1 cellular context compared by ENCODE assay signal in genomic region chr4:70508801-70509200, GRCh38.
A peak's percentile ranks its signal among the peaks of the same experiment; 100 is the strongest.
TF ChIP-seq lines count a peak whose summit lies in the region.

No MANE protein-coding gene starts in this region.

TF ChIP-seq in HepG2, 621 proteins besides CTCF, POLR2A, EP300 and RAD21:
- peak; percentile 34; the same call in 1 of the 2 replicates for TF ChIP-seq CEBPB (IDR thresholded peaks at IDR 0.05; ENCODE audit: borderline replicate concordance, low read depth, low read length)
- TF ChIP-seq THAP8 (CRISPR knock-in tag; IDR thresholded peaks at IDR 0.05; ENCODE audit: borderline replicate concordance) = no peak
- no peak for TF ChIP-seq TIGD3 (CRISPR knock-in tag; IDR thresholded peaks at IDR 0.05; ENCODE audit: borderline replicate concordance)
- TF ChIP-seq ZMYM3 (CRISPR knock-in tag; IDR thresholded peaks at IDR 0.05) = no peak
- TF ChIP-seq CBX5 (CRISPR knock-in tag; IDR thresholded peaks at IDR 0.05; ENCODE audit: borderline replicate concordance) = no peak
